ENCODE assay signal across 22 cellular contexts in the genomic region with DNA sequence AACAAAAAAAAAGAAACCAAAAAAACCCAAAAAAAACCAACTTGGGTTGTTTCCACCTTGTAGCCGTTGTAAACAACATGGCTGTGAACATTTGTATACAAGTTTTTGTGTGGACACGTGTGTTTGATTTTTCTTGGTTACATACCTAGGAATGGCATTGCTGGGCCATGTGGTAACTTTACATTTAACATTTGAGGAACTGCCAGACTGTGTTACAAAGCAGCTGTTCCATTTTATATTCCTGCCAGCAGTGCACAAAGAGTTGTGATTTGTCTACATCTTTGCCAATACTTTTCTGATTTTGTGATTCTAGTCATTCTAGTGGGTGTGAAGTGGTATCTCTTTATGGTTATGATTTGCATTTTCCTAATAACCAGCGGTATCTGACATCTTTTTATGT.
"Had no signal": no experiment of that assay in that cellular context is flagged by ENCODE, and none has a peak within 500 bp of the region (broad histone marks: within the 10 kb centered on the region; RNA-seq: fewer than 3 reads in every experiment).

No MANE protein-coding gene starts in this region.

- H3K9me3 ChIP-seq: ascending aorta, breast epithelium, mucosa of descending colon, ovary, psoas muscle, thoracic aorta, upper lobe of left lung had no signal

- H3K9me3 Mint-ChIP-seq: activated B cell treated with CpG ODN at 0.5 μM for 24 hours; activated naive CD4-positive, alpha-beta T cell treated with anti-CD3 and anti-CD28 coated beads for 36 hours had no signal

- H3K27ac Mint-ChIP-seq: activated B cell treated with CpG ODN at 0.5 μM for 24 hours, naive B cell had no signal

- H3K36me3 ChIP-seq: ovary had no signal

- H3K4me3 Mint-ChIP-seq: activated B cell treated with CpG ODN at 0.5 μM for 24 hours; activated naive CD4-positive, alpha-beta T cell treated with anti-CD3 and anti-CD28 coated beads for 36 hours; naive B cell had no signal

- H3K27me3 ChIP-seq: ascending aorta, breast epithelium, hepatocyte, ovary, upper lobe of left lung had no signal

- H3K27ac ChIP-seq: ascending aorta, breast epithelium, hepatocyte, ovary, psoas muscle, skin epidermis, thoracic aorta, upper lobe of left lung had no signal

- ATAC-seq: left cardiac atrium, mucosa of descending colon, psoas muscle, right cardiac atrium had no signal

- H3K4me2 ChIP-seq: hepatocyte had no signal

- H3K4me1 Mint-ChIP-seq: activated B cell treated with CpG ODN at 0.5 μM for 24 hours had no signal

- H2AFZ ChIP-seq: hepatocyte had no signal

- H3K4me1 ChIP-seq: ascending aorta, breast epithelium had no signal

- H3K27me3 Mint-ChIP-seq: activated B cell treated with CpG ODN at 0.5 μM for 24 hours, naive B cell had no signal

- DNase-seq: activated B cell treated with CpG ODN at 0.5 μM for 24 hours; activated CD4-positive, alpha-beta T cell treated with anti-CD3 and anti-CD28 coated beads for 48 hours; activated CD8-positive, alpha-beta memory T cell treated with anti-CD3 and anti-CD28 coated beads for 24 hours; activated CD8-positive, alpha-beta memory T cell treated with anti-CD3 and anti-CD28 coated beads, Interleukin-2, amount 50 U/mL, for 48 hours; activated naive CD4-positive, alpha-beta T cell treated with anti-CD3 and anti-CD28 coated beads for 36 hours; cerebellar nuclear complex; cortex of kidney; left cardiac atrium; mesenchymal stem cell; mucosa of descending colon; naive B cell; ovary; psoas muscle; right cardiac atrium; stimulated activated CD4-positive, alpha-beta T cell treated with anti-CD3 and anti-CD28 coated beads, Interleukin-15, amount 100 ng/mL, for 24 hours; stimulated activated CD4-positive, alpha-beta T cell treated with anti-CD3 and anti-CD28 coated beads, Interleukin-2, amount 100 ng/mL, for 48 hours; upper lobe of left lung had no signal

- H3K4me3 ChIP-seq: ascending aorta, breast epithelium, hepatocyte, mucosa of descending colon, ovary, psoas muscle, skin epidermis, thoracic aorta, upper lobe of left lung had no signal
